In the genomic region with DNA sequence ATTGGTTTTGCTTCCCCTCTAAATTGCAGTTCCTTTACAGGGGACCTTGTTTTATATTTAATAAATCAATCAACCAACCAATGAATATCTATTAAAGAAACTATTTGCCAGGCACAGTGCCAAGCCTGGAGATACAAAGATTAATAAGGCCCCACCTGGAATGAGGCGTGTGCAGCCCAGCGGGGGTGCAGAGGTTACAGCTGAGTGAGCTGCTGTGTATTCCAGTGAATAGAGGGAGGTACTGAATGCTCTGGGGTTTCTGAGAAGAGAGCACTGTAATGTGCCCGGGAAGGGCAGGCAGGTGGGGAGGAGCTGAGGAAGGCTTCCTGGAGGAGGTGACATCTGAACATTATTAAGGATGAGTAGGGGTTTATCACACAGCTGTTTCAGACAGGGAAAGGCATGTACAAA, we compare ENCODE assay signal across 15 cellular contexts. TPM values are rescaled to one million over a fixed set of nuclear protein-coding genes. Genes with fewer than 3 reads are reported as not detected.
DNase-seq lines count a peak whose midpoint lies in the region; ATAC-seq and TF ChIP-seq lines count a peak whose summit lies in the region.
"Had no signal": no experiment of that assay in that cellular context is flagged by ENCODE, and none has a peak within 500 bp of the region (broad histone marks: within the 10 kb centered on the region; RNA-seq: fewer than 3 reads in every experiment).

No MANE protein-coding gene starts in this region.

- TF ChIP-seq CTCF in osteocyte (IDR thresholded peaks at IDR 0.05) (no peak), gastroesophageal sphincter (IDR thresholded peaks at IDR 0.05) (no peak)

- no peak overlapping the region for H3K4me3 Mint-ChIP-seq in osteocyte (ENCODE audit: unreplicated experiment)
- H3K4me3 Mint-ChIP-seq: CD4-positive, alpha-beta memory T cell had no signal

- no peak for TF ChIP-seq POLR2A in gastroesophageal sphincter (IDR thresholded peaks at IDR 0.05)

- H3K4me3 ChIP-seq in gastroesophageal sphincter, result no peak overlapping the region
- H3K4me3 ChIP-seq: A549, adrenal gland, tibial artery had no signal

- no peak overlapping the region for H3K27ac Mint-ChIP-seq in osteocyte (ENCODE audit: unreplicated experiment)
- H3K27ac Mint-ChIP-seq: CD4-positive, alpha-beta memory T cell had no signal

- no peak for ATAC-seq in gastroesophageal sphincter
- no peak for ATAC-seq in GM18867 (IDR thresholded peaks at IDR 0.05; ENCODE audit: unreplicated experiment)
- ATAC-seq: A549 had no signal

- TF ChIP-seq EP300 in gastroesophageal sphincter (IDR thresholded peaks at IDR 0.05), result no peak

- H3K4me1 Mint-ChIP-seq in osteocyte (ENCODE audit: unreplicated experiment), result no peaks in the 10 kb centered on the region
- H3K4me1 Mint-ChIP-seq: CD4-positive, alpha-beta memory T cell had no signal

- 54 to 63% methylated on average over 3 of the region's 3 CpGs for WGBS in gastroesophageal sphincter (ENCODE audit: low coverage in 1 of 2), 2 donors

- H3K27me3 Mint-ChIP-seq in osteocyte (ENCODE audit: unreplicated experiment), result peaks cover 30% of the 10 kb centered on the region

- peaks cover 0 to 8% (median 0%) of the 10 kb centered on the region in 3 donors for H3K4me1 ChIP-seq in gastroesophageal sphincter
- H3K4me1 ChIP-seq: adrenal gland, tibial artery had no signal

- H3K36me3 Mint-ChIP-seq in osteocyte (ENCODE audit: unreplicated experiment), result no peaks in the 10 kb centered on the region
- H3K36me3 Mint-ChIP-seq: CD4-positive, alpha-beta memory T cell had no signal

- H3K27ac ChIP-seq in epithelial cell of prostate, result peak overlapping the region; percentile 44
- no peak overlapping the region for H3K27ac ChIP-seq in gastroesophageal sphincter
- H3K27ac ChIP-seq: A549, adrenal gland, tibial artery had no signal

- H3K9me3 ChIP-seq in gastroesophageal sphincter, result no peaks in the 10 kb centered on the region
- H3K9me3 ChIP-seq: A549, adrenal gland, tibial artery had no signal

- H3K9me3 Mint-ChIP-seq in osteocyte (ENCODE audit: unreplicated experiment), result no peaks in the 10 kb centered on the region
- H3K9me3 Mint-ChIP-seq: CD4-positive, alpha-beta memory T cell had no signal

- H3K27me3 ChIP-seq in gastroesophageal sphincter, result peaks cover 9% of the 10 kb centered on the region
- H3K27me3 ChIP-seq: adrenal gland had no signal

- H3K36me3 ChIP-seq in gastroesophageal sphincter, result no peaks in the 10 kb centered on the region
- H3K36me3 ChIP-seq: adrenal gland, tibial artery had no signal

- DNase-seq in NCI-H1092 treated with DMSO at 0.1 percent for 48 hours (lab: John Stamatoyannopoulos, UW) (peak; percentile 25), NCI-H1092 (lab: John Stamatoyannopoulos, UW) (no peak), NCI-H2227 treated with DMSO at 0.1 percent for 48 hours (lab: John Stamatoyannopoulos, UW) (peak; percentile 10), epithelial cell of prostate (ENCODE audit: low read depth, low spot score) (no peak), osteocyte (ENCODE audit: extremely low spot score, unreplicated experiment) (peak; percentile 23)
- DNase-seq in NK-92 treated with Interleukin-12 subunit alpha and Interleukin-12 subunit beta, amount 100 ng/mL, for 24 hours (lab: John Stamatoyannopoulos, UW), result no peak
- DNase-seq: activated T-cell treated with anti-CD3 and anti-CD28 coated beads, Interleukin-2, amount 50 U/mL, for 1 hour; adrenal gland; CD4-positive, alpha-beta memory T cell; cortex of kidney; HCEC 1CT; tibial artery had no signal

RNA-seq across cellular contexts. Expression of gene LIPG, which starts 51.9 kb away (rescaled TPM):
- total RNA-seq in osteocyte (not detected in 2 replicates), gastroesophageal sphincter (10 to 100 TPM in 1 of 4 donors, under 1 TPM in 3; 0.12 to 12.4 (median 0.46) TPM)
- total RNA-seq: CD4-positive, alpha-beta memory T cell had no signal

Comparison
In these comparisons a context has a peak if more than half of its experiments do, and no peak if none do; other contexts are left out.
1. DNase-seq: peak in NCI-H1092 treated with DMSO at 0.1 percent for 48 hours (single experiment), NCI-H2227 treated with DMSO at 0.1 percent for 48 hours (single experiment) and osteocyte (single experiment); none in NCI-H1092 (single experiment), epithelial cell of prostate (single experiment) and NK-92 treated with Interleukin-12 subunit alpha and Interleukin-12 subunit beta, amount 100 ng/mL, for 24 hours (single experiment).